Comparison of ENCODE assay signal across 1 cellular context in genomic region chr3:137304313-137305056, GRCh38.
TF ChIP-seq lines count a peak whose summit lies in the region.

No MANE protein-coding gene starts in this region.

TF ChIP-seq in H1, 55 proteins besides CTCF, POLR2A, EP300 and RAD21:
- no peak for TF ChIP-seq CREB1 (IDR thresholded peaks at IDR 0.05)
- TF ChIP-seq BACH1 (IDR thresholded peaks at IDR 0.05; ENCODE audit: low read length), result no peak
- TF ChIP-seq TAF7 (optimal IDR thresholded peaks at IDR 0.05; ENCODE audit: borderline replicate concordance, low read depth, low read length), result no peak
- TF ChIP-seq JUND (IDR thresholded peaks at IDR 0.05; ENCODE audit: low read length), result no peak
- no peak for TF ChIP-seq SP2 (IDR thresholded peaks at IDR 0.05; ENCODE audit: low read length)
- no peak for TF ChIP-seq TEAD4 (IDR thresholded peaks at IDR 0.05; ENCODE audit: low read depth, low read length)
- no peak for TF ChIP-seq RFX5 (IDR thresholded peaks at IDR 0.05; ENCODE audit: borderline replicate concordance, low read depth, low read length)
- no peak for TF ChIP-seq BRCA1 (IDR thresholded peaks at IDR 0.05; ENCODE audit: low read depth, low read length)
- TF ChIP-seq CTBP2 (IDR thresholded peaks at IDR 0.05; ENCODE audit: borderline replicate concordance, insufficient read depth, insufficient read length, low read length), result no peak
